ENCODE assay signal across 8 cellular contexts in the genomic region with DNA sequence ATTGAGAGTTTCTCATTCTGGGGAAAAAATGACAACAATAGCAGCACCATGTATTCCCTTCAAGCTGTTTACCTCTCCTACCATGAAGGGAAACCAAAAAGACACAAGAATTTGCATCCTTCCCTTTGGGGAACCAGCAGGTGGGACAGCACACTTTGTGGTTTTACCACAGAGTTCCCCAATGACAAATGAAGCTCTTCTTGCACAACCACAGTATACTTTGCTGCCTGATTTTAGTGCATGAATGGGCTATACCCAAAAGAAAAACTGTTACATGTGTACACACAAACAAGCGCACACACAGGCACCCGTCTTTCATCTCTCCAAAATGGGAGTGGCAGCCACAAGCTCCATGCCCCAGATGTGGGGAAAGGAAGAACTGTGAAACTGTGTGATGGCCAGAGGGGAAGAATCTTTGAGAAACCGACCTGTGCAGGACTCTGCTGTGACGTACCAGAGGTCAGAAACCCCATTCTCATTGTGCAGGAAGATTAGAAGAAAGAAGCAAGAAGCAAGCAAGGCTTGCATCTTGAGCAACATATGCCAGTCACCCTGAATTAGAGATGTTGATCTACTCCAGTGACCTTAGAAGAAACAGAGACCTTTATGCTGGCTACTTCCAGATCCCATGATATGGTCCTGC. TPM values are rescaled to one million over a fixed set of nuclear protein-coding genes. Genes with fewer than 3 reads are reported as not detected.
DNase-seq lines count a peak whose midpoint lies in the region; ATAC-seq and TF ChIP-seq lines count a peak whose summit lies in the region.

No MANE protein-coding gene starts in this region.

- H3K4me2 ChIP-seq in OCI-LY3 (ENCODE audit: low read length) = peak overlapping the region; percentile 19
- H3K4me2 ChIP-seq in osteoblast (ENCODE audit: insufficient read depth, low read length) = no peak overlapping the region

- H3K9me3 ChIP-seq in OCI-LY3 (ENCODE audit: insufficient read depth, low read length) = no peaks in the 10 kb centered on the region
- H3K9me3 ChIP-seq in osteoblast (ENCODE audit: low read depth, low read length) = no peaks in the 10 kb centered on the region

- peak; percentile 21 for DNase-seq in osteoblast (ENCODE audit: insufficient read length, low spot score, missing footprints)
- DNase-seq in Right ventricle myocardium superior = no peak
- DNase-seq in foreskin fibroblast = no peak
- DNase-seq in Right ventricle myocardium inferior (ENCODE audit: missing footprints) = no peak
- DNase-seq in COLO668 (lab: John Stamatoyannopoulos, UW; ENCODE audit: unreplicated experiment) = no peak

- no peaks in the 10 kb centered on the region for H4K20me1 ChIP-seq in OCI-LY3 (ENCODE audit: insufficient read depth, low read length)
- no peaks in the 10 kb centered on the region for H4K20me1 ChIP-seq in osteoblast (ENCODE audit: insufficient read depth, low read length)

- H2AFZ ChIP-seq in OCI-LY3 (ENCODE audit: low read depth, low read length) (no peak overlapping the region), osteoblast (ENCODE audit: low read length) (no peak overlapping the region)

- H3K27ac ChIP-seq in OCI-LY3 (ENCODE audit: low read length) (no peak overlapping the region), osteoblast (ENCODE audit: low read depth, low read length) (no peak overlapping the region)

- H3K27me3 ChIP-seq in OCI-LY3 (ENCODE audit: low read depth, low read length) (peaks cover 60% of the 10 kb centered on the region), osteoblast (ENCODE audit: insufficient read depth, low read length) (no peaks in the 10 kb centered on the region)

- intact Hi-C loops in Right ventricle myocardium superior (cut with DNase I) (loop anchor here (10.0 kb wide), 1 partner anchor 422 kb away; no protein-coding TSS in a partner anchor), Right ventricle myocardium inferior (cut with DNase I) (no loop called here)

- H3K36me3 ChIP-seq in OCI-LY3 (replicated peaks; ENCODE audit: low read depth, low read length) (no peaks in the 10 kb centered on the region), osteoblast (ENCODE audit: insufficient read depth, low read length) (no peaks in the 10 kb centered on the region)

- TF ChIP-seq CTCF in OCI-LY3 (IDR thresholded peaks at IDR 0.05; ENCODE audit: low read depth, low read length) (no peak), osteoblast (IDR thresholded peaks at IDR 0.05; ENCODE audit: extremely low read depth, low read depth, low read length) (no peak), foreskin fibroblast (IDR thresholded peaks at IDR 0.05; ENCODE audit: low read depth, low read length) (no peak)

- ATAC-seq in GM18873 (IDR thresholded peaks at IDR 0.05; ENCODE audit: low FRiP score, unreplicated experiment) = peak; percentile 76
- peak; percentile 81 for ATAC-seq in HG02852 (IDR thresholded peaks at IDR 0.05; ENCODE audit: unreplicated experiment)
- no peak for ATAC-seq in Right ventricle myocardium superior (ENCODE audit: poor library complexity)
- ATAC-seq in Right ventricle myocardium inferior = no peak

- no peak overlapping the region for H3K4me3 ChIP-seq in OCI-LY3 (ENCODE audit: low read length)
- H3K4me3 ChIP-seq in osteoblast (ENCODE audit: insufficient read depth, low read length) = no peak overlapping the region
- H3K4me3 ChIP-seq in foreskin fibroblast (ENCODE audit: low read depth in 1 of 2, low read length in 2 of 2) = no peak overlapping the region

- H3K79me2 ChIP-seq in OCI-LY3 (ENCODE audit: low read length) (no peaks in the 10 kb centered on the region), osteoblast (ENCODE audit: insufficient read depth, low read length) (no peaks in the 10 kb centered on the region)

- no peak overlapping the region for H3K9ac ChIP-seq in OCI-LY3 (ENCODE audit: low read length)

- H3K4me1 ChIP-seq in OCI-LY3 (ENCODE audit: low read length) (peaks cover 24% of the 10 kb centered on the region), osteoblast (ENCODE audit: insufficient read depth, low read length) (peaks cover 10% of the 10 kb centered on the region)

RNA-seq across cellular contexts. Expression of a gene that starts 2.7 kb away (rescaled TPM):
- total RNA-seq in osteoblast = 0.59 and 0.72 TPM in 2 replicates
- total RNA-seq in Right ventricle myocardium superior = 2.4 TPM
- 2.3 TPM for total RNA-seq in Right ventricle myocardium inferior

Comparison
In these comparisons a context has a peak if more than half of its experiments do, and no peak if none do; other contexts are left out.
1. ATAC-seq: peak in GM18873 (single experiment) and HG02852 (single experiment); none in Right ventricle myocardium superior (single experiment) and Right ventricle myocardium inferior (single experiment).